In the genomic region with DNA sequence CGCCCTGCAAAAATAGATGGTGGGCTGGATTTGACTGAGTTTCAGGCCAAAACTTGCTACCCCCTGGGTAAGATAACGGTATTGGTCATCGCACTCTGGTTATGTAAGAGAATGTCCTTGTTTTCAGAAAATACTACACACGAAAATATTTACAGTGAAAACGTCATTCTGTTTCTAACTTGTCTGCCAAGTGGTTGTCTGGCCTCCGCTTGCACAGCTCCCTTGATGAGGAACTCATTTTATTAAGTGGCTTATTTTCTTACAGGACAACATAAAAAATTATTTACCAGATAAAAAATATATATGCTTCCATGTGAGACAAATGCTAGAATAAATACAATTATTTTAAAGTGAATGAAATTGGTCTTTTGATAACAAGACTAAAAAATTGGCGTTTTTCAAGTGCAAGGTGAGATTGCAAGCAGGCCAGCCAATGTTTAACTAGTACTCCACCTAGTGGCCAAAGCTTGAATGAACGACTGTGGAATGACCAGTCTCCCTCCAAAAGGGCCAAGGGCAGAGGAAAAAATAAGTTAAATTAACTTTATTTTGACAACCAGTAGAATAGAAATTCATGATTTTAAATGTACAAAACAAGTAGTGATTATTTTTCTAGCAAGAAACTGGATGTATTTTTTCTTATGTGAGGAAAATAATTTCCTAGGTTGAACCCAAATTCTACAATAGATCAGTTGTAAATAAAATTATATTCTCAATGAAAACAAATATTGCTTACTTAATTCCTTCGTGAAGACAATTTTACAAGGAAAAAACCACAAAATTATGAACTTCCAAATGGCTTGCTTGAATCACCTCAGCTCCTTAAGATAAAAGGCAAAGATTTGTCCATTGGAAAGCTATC, we compare ENCODE assay signal across 7 cellular contexts.
DNase-seq lines count a peak whose midpoint lies in the region; ATAC-seq and TF ChIP-seq lines count a peak whose summit lies in the region.

No MANE protein-coding gene starts in this region.

- no peaks in the 10 kb centered on the region for H3K36me3 ChIP-seq in DOHH2 (ENCODE audit: control insufficient read depth, low read length)
- H3K36me3 ChIP-seq in liver (ENCODE audit: control insufficient read depth in 4 of 4, insufficient read depth in 3 of 4, low read depth in 1 of 4, low read length in 3 of 4) = no peaks in the 10 kb centered on the region

- H3K79me2 ChIP-seq in DOHH2 (ENCODE audit: control insufficient read depth, low read length) = no peaks in the 10 kb centered on the region

- H3K9ac ChIP-seq in liver (ENCODE audit: low read depth in 1 of 2, low read length in 2 of 2) = no peak overlapping the region

- no peaks in the 10 kb centered on the region for H3K9me3 Mint-ChIP-seq in stimulated activated naive CD8-positive, alpha-beta T cell treated with anti-CD3 and anti-CD28 coated beads, Interleukin-15, amount 100 ng/mL, for 72 hours

- H3K4me1 Mint-ChIP-seq in stimulated activated naive CD8-positive, alpha-beta T cell treated with anti-CD3 and anti-CD28 coated beads, Interleukin-15, amount 100 ng/mL, for 72 hours = no peaks in the 10 kb centered on the region

- H3K4me1 ChIP-seq in DOHH2 (ENCODE audit: control insufficient read depth, low read length) (no peaks in the 10 kb centered on the region), liver (ENCODE audit: control insufficient read depth in 4 of 4, insufficient read depth in 4 of 4, low read length in 3 of 4) (no peaks in the 10 kb centered on the region)

- DNase-seq in LHCN-M2 (ENCODE audit: low read depth) = peak; percentile 52
- peak; percentile 24 for DNase-seq in T follicular helper cell (ENCODE audit: low read depth)
- DNase-seq in coronary artery (ENCODE audit: low spot score) = no peak
- DNase-seq in stimulated activated naive CD8-positive, alpha-beta T cell treated with anti-CD3 and anti-CD28 coated beads, Interleukin-15, amount 100 ng/mL, for 72 hours = peak; percentile 17 to 18

- H3F3A ChIP-seq in DOHH2 (ENCODE audit: control insufficient read depth, insufficient read depth) = no peaks in the 10 kb centered on the region

- peaks cover 4% of the 10 kb centered on the region; the same call in 1 of the 2 replicates for H3K27me3 ChIP-seq in DOHH2 (ENCODE audit: control insufficient read depth, low read length)
- H3K27me3 ChIP-seq in liver (ENCODE audit: control insufficient read depth in 4 of 4, insufficient read depth in 4 of 4, low read length in 3 of 4) = no peaks in the 10 kb centered on the region

- peak; percentile 63 for ATAC-seq in GM19395 (IDR thresholded peaks at IDR 0.05; ENCODE audit: unreplicated experiment)
- no peak for ATAC-seq in stimulated activated naive CD8-positive, alpha-beta T cell treated with anti-CD3 and anti-CD28 coated beads, Interleukin-15, amount 100 ng/mL, for 72 hours

- H3K4me3 ChIP-seq in DOHH2 (ENCODE audit: low read length) (no peak overlapping the region), coronary artery (no peak overlapping the region), liver (ENCODE audit: low read depth in 1 of 3, low read length in 3 of 3) (no peak overlapping the region)

- H3K9me3 ChIP-seq in DOHH2 (ENCODE audit: control insufficient read depth, insufficient read depth, low read length) (no peaks in the 10 kb centered on the region), liver (ENCODE audit: control insufficient read depth in 4 of 4, low read length in 3 of 4) (no peaks in the 10 kb centered on the region)

- H3K27ac ChIP-seq in DOHH2 (ENCODE audit: low read depth, low read length) (no peak overlapping the region), coronary artery (no peak overlapping the region), liver (ENCODE audit: low read depth in 1 of 2, low read length in 2 of 2) (no peak overlapping the region)

- TF ChIP-seq RAD21 in liver (IDR thresholded peaks at IDR 0.05) = peak; percentile 94 to 96

- H3K27ac Mint-ChIP-seq in stimulated activated naive CD8-positive, alpha-beta T cell treated with anti-CD3 and anti-CD28 coated beads, Interleukin-15, amount 100 ng/mL, for 72 hours = no peak overlapping the region

- H3K4me2 ChIP-seq in DOHH2 (ENCODE audit: low read length) = no peak overlapping the region

- WGBS in liver = 27% methylated on average over 9 of the region's 9 CpGs

- TF ChIP-seq CTCF in DOHH2 (IDR thresholded peaks at IDR 0.05; ENCODE audit: low read depth, low read length, poor library complexity, severe bottlenecking) (peak; percentile 78), coronary artery (IDR thresholded peaks at IDR 0.05) (peak; percentile 69), liver (IDR thresholded peaks at IDR 0.05; ENCODE audit: low read depth, low read length, missing input control) (peak; percentile 85)

- H3K9me2 ChIP-seq in DOHH2 (replicated peaks; ENCODE audit: control insufficient read depth, low read length) = no peaks in the 10 kb centered on the region

- no peak overlapping the region for H3K4me3 Mint-ChIP-seq in stimulated activated naive CD8-positive, alpha-beta T cell treated with anti-CD3 and anti-CD28 coated beads, Interleukin-15, amount 100 ng/mL, for 72 hours

- no peaks in the 10 kb centered on the region for H4K20me1 ChIP-seq in DOHH2 (ENCODE audit: control insufficient read depth, insufficient read depth, low read depth, low read length)

- H3K27me3 Mint-ChIP-seq in stimulated activated naive CD8-positive, alpha-beta T cell treated with anti-CD3 and anti-CD28 coated beads, Interleukin-15, amount 100 ng/mL, for 72 hours = no peaks in the 10 kb centered on the region

TF ChIP-seq in liver, 16 proteins besides CTCF, POLR2A, EP300 and RAD21:
- TF ChIP-seq FOXA1 (IDR thresholded peaks at IDR 0.05) (no peak), NR2F2 (IDR thresholded peaks at IDR 0.05) (no peak), RXRA (IDR thresholded peaks at IDR 0.05) (no peak), YY1 (IDR thresholded peaks at IDR 0.05) (no peak), HNF4G (IDR thresholded peaks at IDR 0.05) (no peak), GABPA (IDR thresholded peaks at IDR 0.05 in 1 of 2, conservative IDR thresholded peaks at IDR 0.05 in 1 of 2) (no peak), JUND (IDR thresholded peaks at IDR 0.05) (no peak), FOXA2 (IDR thresholded peaks at IDR 0.05) (no peak), HNF4A (conservative IDR thresholded peaks at IDR 0.05) (no peak), TAF1 (conservative IDR thresholded peaks at IDR 0.05) (no peak), EGR1 (IDR thresholded peaks at IDR 0.05; ENCODE audit: low read depth in 2 of 2) (no peak)
- TF ChIP-seq, protein P1, sequence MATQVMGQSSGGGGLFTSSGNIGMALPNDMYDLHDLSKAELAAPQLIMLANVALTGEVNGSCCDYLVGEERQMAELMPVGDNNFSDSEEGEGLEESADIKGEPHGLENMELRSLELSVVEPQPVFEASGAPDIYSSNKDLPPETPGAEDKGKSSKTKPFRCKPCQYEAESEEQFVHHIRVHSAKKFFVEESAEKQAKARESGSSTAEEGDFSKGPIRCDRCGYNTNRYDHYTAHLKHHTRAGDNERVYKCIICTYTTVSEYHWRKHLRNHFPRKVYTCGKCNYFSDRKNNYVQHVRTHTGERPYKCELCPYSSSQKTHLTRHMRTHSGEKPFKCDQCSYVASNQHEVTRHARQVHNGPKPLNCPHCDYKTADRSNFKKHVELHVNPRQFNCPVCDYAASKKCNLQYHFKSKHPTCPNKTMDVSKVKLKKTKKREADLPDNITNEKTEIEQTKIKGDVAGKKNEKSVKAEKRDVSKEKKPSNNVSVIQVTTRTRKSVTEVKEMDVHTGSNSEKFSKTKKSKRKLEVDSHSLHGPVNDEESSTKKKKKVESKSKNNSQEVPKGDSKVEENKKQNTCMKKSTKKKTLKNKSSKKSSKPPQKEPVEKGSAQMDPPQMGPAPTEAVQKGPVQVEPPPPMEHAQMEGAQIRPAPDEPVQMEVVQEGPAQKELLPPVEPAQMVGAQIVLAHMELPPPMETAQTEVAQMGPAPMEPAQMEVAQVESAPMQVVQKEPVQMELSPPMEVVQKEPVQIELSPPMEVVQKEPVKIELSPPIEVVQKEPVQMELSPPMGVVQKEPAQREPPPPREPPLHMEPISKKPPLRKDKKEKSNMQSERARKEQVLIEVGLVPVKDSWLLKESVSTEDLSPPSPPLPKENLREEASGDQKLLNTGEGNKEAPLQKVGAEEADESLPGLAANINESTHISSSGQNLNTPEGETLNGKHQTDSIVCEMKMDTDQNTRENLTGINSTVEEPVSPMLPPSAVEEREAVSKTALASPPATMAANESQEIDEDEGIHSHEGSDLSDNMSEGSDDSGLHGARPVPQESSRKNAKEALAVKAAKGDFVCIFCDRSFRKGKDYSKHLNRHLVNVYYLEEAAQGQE (IDR thresholded peaks at IDR 0.05) = no peak
- TF ChIP-seq, protein P2, sequence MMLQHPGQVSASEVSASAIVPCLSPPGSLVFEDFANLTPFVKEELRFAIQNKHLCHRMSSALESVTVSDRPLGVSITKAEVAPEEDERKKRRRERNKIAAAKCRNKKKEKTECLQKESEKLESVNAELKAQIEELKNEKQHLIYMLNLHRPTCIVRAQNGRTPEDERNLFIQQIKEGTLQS (IDR thresholded peaks at IDR 0.05) = no peak
- TF ChIP-seq, protein P3, sequence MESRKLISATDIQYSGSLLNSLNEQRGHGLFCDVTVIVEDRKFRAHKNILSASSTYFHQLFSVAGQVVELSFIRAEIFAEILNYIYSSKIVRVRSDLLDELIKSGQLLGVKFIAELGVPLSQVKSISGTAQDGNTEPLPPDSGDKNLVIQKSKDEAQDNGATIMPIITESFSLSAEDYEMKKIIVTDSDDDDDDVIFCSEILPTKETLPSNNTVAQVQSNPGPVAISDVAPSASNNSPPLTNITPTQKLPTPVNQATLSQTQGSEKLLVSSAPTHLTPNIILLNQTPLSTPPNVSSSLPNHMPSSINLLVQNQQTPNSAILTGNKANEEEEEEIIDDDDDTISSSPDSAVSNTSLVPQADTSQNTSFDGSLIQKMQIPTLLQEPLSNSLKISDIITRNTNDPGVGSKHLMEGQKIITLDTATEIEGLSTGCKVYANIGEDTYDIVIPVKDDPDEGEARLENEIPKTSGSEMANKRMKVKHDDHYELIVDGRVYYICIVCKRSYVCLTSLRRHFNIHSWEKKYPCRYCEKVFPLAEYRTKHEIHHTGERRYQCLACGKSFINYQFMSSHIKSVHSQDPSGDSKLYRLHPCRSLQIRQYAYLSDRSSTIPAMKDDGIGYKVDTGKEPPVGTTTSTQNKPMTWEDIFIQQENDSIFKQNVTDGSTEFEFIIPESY (IDR thresholded peaks at IDR 0.05) = no peak
- TF ChIP-seq, protein P4, sequence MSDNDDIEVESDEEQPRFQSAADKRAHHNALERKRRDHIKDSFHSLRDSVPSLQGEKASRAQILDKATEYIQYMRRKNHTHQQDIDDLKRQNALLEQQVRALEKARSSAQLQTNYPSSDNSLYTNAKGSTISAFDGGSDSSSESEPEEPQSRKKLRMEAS (IDR thresholded peaks at IDR 0.05) = no peak
